Comparison of ENCODE assay signal across 1 cellular context in the genomic region with DNA sequence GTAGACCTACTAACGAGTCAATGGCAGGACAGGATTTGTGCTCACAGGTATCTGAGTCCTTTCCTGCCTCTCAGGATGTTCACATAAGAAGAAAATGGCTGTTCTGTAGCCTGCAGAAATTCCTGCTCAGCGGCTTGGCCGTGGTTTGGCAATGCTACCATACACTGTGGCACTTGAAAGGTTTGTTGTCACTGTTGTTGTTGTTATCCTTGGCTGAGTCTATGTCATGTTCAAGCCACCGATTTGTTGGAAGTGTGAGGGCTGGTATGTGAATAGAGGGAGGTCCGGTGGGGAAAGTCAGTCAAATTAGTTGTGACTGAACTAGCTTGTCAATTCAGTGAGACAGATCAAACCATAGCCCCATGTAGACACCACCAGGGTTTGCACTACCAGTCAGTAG.
TF ChIP-seq lines count a peak whose summit lies in the region.

No MANE protein-coding gene starts in this region.

TF ChIP-seq in IMR-90, 13 proteins besides CTCF, POLR2A, EP300 and RAD21:
- TF ChIP-seq NFE2L2 (IDR thresholded peaks at IDR 0.05; ENCODE audit: low read depth, low read length) (no peak), MXI1 (IDR thresholded peaks at IDR 0.05; ENCODE audit: borderline replicate concordance, low read depth, low read length) (no peak), MAZ (IDR thresholded peaks at IDR 0.05; ENCODE audit: borderline replicate concordance, low read depth, low read length) (no peak), RFX5 (IDR thresholded peaks at IDR 0.05; ENCODE audit: low read depth, low read length) (no peak), FOS (IDR thresholded peaks at IDR 0.05; ENCODE audit: low read depth, low read length) (no peak), RCOR1 (IDR thresholded peaks at IDR 0.05; ENCODE audit: insufficient replicate concordance, low read length) (no peak), CHD1 (IDR thresholded peaks at IDR 0.05; ENCODE audit: low read depth, low read length) (no peak), SMC3 (IDR thresholded peaks at IDR 0.05; ENCODE audit: low read depth, low read length) (no peak), CEBPB (IDR thresholded peaks at IDR 0.05; ENCODE audit: low read depth, low read length) (no peak), MAFK (IDR thresholded peaks at IDR 0.05; ENCODE audit: low read depth, low read length) (no peak)
- TF ChIP-seq, protein P1, sequence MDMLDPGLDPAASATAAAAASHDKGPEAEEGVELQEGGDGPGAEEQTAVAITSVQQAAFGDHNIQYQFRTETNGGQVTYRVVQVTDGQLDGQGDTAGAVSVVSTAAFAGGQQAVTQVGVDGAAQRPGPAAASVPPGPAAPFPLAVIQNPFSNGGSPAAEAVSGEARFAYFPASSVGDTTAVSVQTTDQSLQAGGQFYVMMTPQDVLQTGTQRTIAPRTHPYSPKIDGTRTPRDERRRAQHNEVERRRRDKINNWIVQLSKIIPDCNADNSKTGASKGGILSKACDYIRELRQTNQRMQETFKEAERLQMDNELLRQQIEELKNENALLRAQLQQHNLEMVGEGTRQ (IDR thresholded peaks at IDR 0.05; ENCODE audit: low read depth, low read length), result no peak
- TF ChIP-seq, protein P2, sequence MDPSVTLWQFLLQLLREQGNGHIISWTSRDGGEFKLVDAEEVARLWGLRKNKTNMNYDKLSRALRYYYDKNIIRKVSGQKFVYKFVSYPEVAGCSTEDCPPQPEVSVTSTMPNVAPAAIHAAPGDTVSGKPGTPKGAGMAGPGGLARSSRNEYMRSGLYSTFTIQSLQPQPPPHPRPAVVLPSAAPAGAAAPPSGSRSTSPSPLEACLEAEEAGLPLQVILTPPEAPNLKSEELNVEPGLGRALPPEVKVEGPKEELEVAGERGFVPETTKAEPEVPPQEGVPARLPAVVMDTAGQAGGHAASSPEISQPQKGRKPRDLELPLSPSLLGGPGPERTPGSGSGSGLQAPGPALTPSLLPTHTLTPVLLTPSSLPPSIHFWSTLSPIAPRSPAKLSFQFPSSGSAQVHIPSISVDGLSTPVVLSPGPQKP (IDR thresholded peaks at IDR 0.05; ENCODE audit: borderline replicate concordance, low read depth, low read length), result no peak
